In genomic region chr17:28956112-28956511, GRCh38 we compare ENCODE assay signal across 2 cellular contexts.
TF ChIP-seq lines count a peak whose summit lies in the region.

No MANE protein-coding gene starts in this region.

TF ChIP-seq in GM23338, 12 proteins besides CTCF, POLR2A, EP300 and RAD21:
- no peak for TF ChIP-seq JUNB (IDR thresholded peaks at IDR 0.05; ENCODE audit: unreplicated experiment)
- no peak for TF ChIP-seq CREB1 (CRISPR knock-in tag; IDR thresholded peaks at IDR 0.05; ENCODE audit: low read depth)
- TF ChIP-seq NANOG (IDR thresholded peaks at IDR 0.05; ENCODE audit: borderline replicate concordance): no peak
- no peak for TF ChIP-seq EZH2 (IDR thresholded peaks at IDR 0.05; ENCODE audit: low read depth, unreplicated experiment)
- no peak for TF ChIP-seq ZNF331 (CRISPR knock-in tag; IDR thresholded peaks at IDR 0.05; ENCODE audit: low read depth)
- no peak for TF ChIP-seq POLR2AphosphoS5 (IDR thresholded peaks at IDR 0.05; ENCODE audit: low read depth)

TF ChIP-seq in WTC11, 78 proteins besides CTCF, POLR2A, EP300 and RAD21:
- TF ChIP-seq PRDM15 (CRISPR knock-in tag; IDR thresholded peaks at IDR 0.05) (no peak), FOXK1 (CRISPR knock-in tag; IDR thresholded peaks at IDR 0.05) (no peak), CBFB (CRISPR knock-in tag; IDR thresholded peaks at IDR 0.05; ENCODE audit: low read depth) (no peak), TCF7 (CRISPR knock-in tag; IDR thresholded peaks at IDR 0.05; ENCODE audit: low read depth) (no peak), SOX15 (CRISPR knock-in tag; IDR thresholded peaks at IDR 0.05) (no peak), GRHL2 (CRISPR knock-in tag; IDR thresholded peaks at IDR 0.05; ENCODE audit: insufficient replicate concordance, severe bottlenecking) (no peak), RELA (CRISPR knock-in tag; IDR thresholded peaks at IDR 0.05; ENCODE audit: borderline replicate concordance) (no peak)
